Comparison of ENCODE assay signal across 8 cellular contexts in genomic region chr5:14870347-14871083, GRCh38. TPM values are rescaled to one million over a fixed set of nuclear protein-coding genes. Genes with fewer than 3 reads are reported as not detected.
DNase-seq lines count a peak whose midpoint lies in the region; ATAC-seq and TF ChIP-seq lines count a peak whose summit lies in the region.

No MANE protein-coding gene starts in this region.

- no peak for TF ChIP-seq POLR2A in NB4 (IDR thresholded peaks at IDR 0.05; ENCODE audit: extremely low read depth, insufficient read length)
- TF ChIP-seq POLR2A in esophagus muscularis mucosa (IDR thresholded peaks at IDR 0.05; ENCODE audit: low read depth) = no peak

- ATAC-seq in HG03460 (IDR thresholded peaks at IDR 0.05; ENCODE audit: unreplicated experiment) (no peak), GM18858 (IDR thresholded peaks at IDR 0.05; ENCODE audit: unreplicated experiment) (no peak)

- TF ChIP-seq EP300 in esophagus muscularis mucosa (IDR thresholded peaks at IDR 0.05) = no peak

- H3K4me3 ChIP-seq in NB4 (ENCODE audit: low read depth, low read length) = peak overlapping the region; percentile 75
- peak overlapping the region; percentile 77 to 96 (median 91) for H3K4me3 ChIP-seq in esophagus muscularis mucosa
- peak overlapping the region; percentile 95 for H3K4me3 ChIP-seq in neuron (ENCODE audit: low read length)
- peak overlapping the region; percentile 78 to 99 for H3K4me3 ChIP-seq in tibial artery

- TF ChIP-seq CTCF in NB4 (IDR thresholded peaks at IDR 0.05; ENCODE audit: low read depth, low read length) (no peak), esophagus muscularis mucosa (IDR thresholded peaks at IDR 0.05) (no peak), tibial artery (IDR thresholded peaks at IDR 0.05) (no peak)

- peak overlapping the region in 3 of 4 donors; percentile 96 to 98 (median 96) for H3K27ac ChIP-seq in esophagus muscularis mucosa (replicated peaks in 1 of 4)
- H3K27ac ChIP-seq in tibial artery = peak overlapping the region; percentile 94 to 98

- H3K27me3 ChIP-seq in esophagus muscularis mucosa = no peaks in the 10 kb centered on the region
- no peaks in the 10 kb centered on the region for H3K27me3 ChIP-seq in neuron (ENCODE audit: insufficient read depth, low read length)
- no peaks in the 10 kb centered on the region for H3K27me3 ChIP-seq in tibial artery

- DNase-seq in ELR (ENCODE audit: low read depth) (peak; percentile 20), NB4 (ENCODE audit: low read depth) (peak; percentile 46), esophagus muscularis mucosa (ENCODE audit: extremely low spot score) (no peak), tibial artery (peak in 1 of 2 donors; percentile 67)
- DNase-seq in activated CD8-positive, alpha-beta memory T cell treated with anti-CD3 and anti-CD28 coated beads, Interleukin-2, amount 50 U/mL, for 48 hours = peak; percentile 84

- intact Hi-C loops in esophagus muscularis mucosa (cut with DNase I) (loop anchor here (5.0 kb wide), 2 partner anchors 132 to 143 kb away; no protein-coding TSS in a partner anchor), tibial artery (cut with DNase I; ENCODE audit: low total_unique reads) (loop anchor here (5.0 kb wide), 2 partner anchors 142 to 143 kb away; no protein-coding TSS in a partner anchor)

- no peaks in the 10 kb centered on the region for H3K9me3 ChIP-seq in esophagus muscularis mucosa
- H3K9me3 ChIP-seq in neuron (ENCODE audit: low read length) = no peaks in the 10 kb centered on the region
- no peaks in the 10 kb centered on the region for H3K9me3 ChIP-seq in tibial artery

- peak overlapping the region; percentile 80 for H2AFZ ChIP-seq in neuron (ENCODE audit: low read depth, low read length)

- H3K36me3 ChIP-seq in esophagus muscularis mucosa = no peaks in the 10 kb centered on the region
- H3K36me3 ChIP-seq in neuron (ENCODE audit: insufficient read depth, low read length) = no peaks in the 10 kb centered on the region
- no peaks in the 10 kb centered on the region for H3K36me3 ChIP-seq in tibial artery

- peaks cover 12 to 45% (median 30%) of the 10 kb centered on the region in 4 donors for H3K4me1 ChIP-seq in esophagus muscularis mucosa
- peaks cover 26% of the 10 kb centered on the region for H3K4me1 ChIP-seq in neuron (ENCODE audit: insufficient read depth, low read length)
- H3K4me1 ChIP-seq in tibial artery = peaks cover 0 to 37% (median 10%) of the 10 kb centered on the region in 4 donors

- WGBS in esophagus muscularis mucosa = 13% methylated on average over 21 of the region's 21 CpGs

RNA-seq across cellular contexts. Expression of gene ANKH, which starts 1.1 kb away (rescaled TPM):
- total RNA-seq in esophagus muscularis mucosa = 10 to 100 TPM; 33.4 to 49.4 (median 38.0) TPM
